Comparison of ENCODE assay signal across 10 cellular contexts in the genomic region with DNA sequence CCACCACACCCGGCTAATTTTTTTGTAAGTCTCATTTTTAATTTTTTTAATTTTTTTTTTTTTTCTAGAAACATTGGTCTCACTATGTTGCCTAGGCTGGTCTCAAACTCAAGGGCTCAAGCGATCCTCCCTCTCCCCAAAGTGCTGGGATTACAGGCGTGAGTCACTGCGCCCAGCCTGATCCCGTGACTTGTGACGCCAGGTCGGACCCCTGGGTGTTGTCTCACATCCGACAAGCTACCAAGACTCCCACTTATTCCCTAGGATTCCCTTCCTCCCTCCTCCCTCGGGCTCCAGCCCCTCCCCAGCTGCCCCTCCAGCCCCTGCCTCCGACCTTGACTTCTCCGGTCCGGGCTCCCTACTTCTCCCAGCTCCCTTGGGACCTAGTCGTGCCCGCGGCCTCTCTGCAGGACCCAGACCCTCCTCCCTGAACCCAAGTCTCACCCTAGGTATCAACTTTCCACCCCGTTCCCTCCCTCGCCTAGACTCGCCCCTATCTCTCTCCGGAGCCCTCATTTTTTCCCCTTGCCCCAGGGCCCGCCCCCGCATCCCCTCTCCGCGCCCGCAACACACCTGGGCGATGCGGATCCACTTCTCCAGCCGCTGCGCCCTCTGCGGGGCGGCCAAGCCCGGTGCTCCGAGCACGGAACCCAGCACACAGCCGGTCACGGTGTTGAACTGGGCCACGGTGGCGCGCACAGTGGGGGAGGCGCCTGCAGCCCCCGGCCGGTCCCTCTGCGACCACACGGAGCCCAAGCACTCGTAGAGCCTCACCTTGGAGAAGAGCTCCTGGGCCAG. TPM values are rescaled to one million over a fixed set of nuclear protein-coding genes. Genes with fewer than 3 reads are reported as not detected.
A peak's percentile ranks its signal among the peaks of the same experiment; 100 is the strongest.
DNase-seq lines count a peak whose midpoint lies in the region; ATAC-seq and TF ChIP-seq lines count a peak whose summit lies in the region.
"Had no signal": no experiment of that assay in that cellular context is flagged by ENCODE, and none has a peak within 500 bp of the region (broad histone marks: within the 10 kb centered on the region; RNA-seq: fewer than 3 reads in every experiment).

No MANE protein-coding gene starts in this region.

- H2AFZ ChIP-seq in GM23338, result no peak overlapping the region

- ATAC-seq in GM23338, result peak; percentile 98
- peak; percentile 70 to 71 for ATAC-seq in activated T-cell treated with anti-CD3 and anti-CD28 coated beads, Interleukin-2, amount 50 U/mL, for 72 hours (replicated peaks in 1 of 2)
- ATAC-seq in left ventricle myocardium superior, result peak; percentile 75
- no peak for ATAC-seq in HG03460 (IDR thresholded peaks at IDR 0.05; ENCODE audit: unreplicated experiment)

- peak; percentile 50 to 74 for TF ChIP-seq CTCF in GM23338 (conservative IDR thresholded peaks at IDR 0.05; ENCODE audit: low read depth in 2 of 2)

- peaks cover 27% of the 10 kb centered on the region for H3K36me3 Mint-ChIP-seq in GM23338 (ENCODE audit: low read depth)
- H3K36me3 Mint-ChIP-seq in activated T-cell treated with anti-CD3 and anti-CD28 coated beads, Interleukin-2, amount 50 U/mL, for 72 hours (ENCODE audit: insufficient read depth in 2 of 2), result no peaks in the 10 kb centered on the region
- no peaks in the 10 kb centered on the region for H3K36me3 Mint-ChIP-seq in activated T-helper 1 cell treated with anti-CD3 and anti-CD28 coated beads, Interleukin-12 subunit alpha, Interleukin-12 subunit beta, Interleukin-2, Interleukin-4 antibody, amounts not matched to agents 30 ng/mL and 10 ng/mL and 1 ng/mL, durations not matched to agents 14 hours and 24 hours and 36 hours (ENCODE audit: low read depth)
- H3K36me3 Mint-ChIP-seq: brain had no signal

- H3K4me3 Mint-ChIP-seq in GM23338, result peak overlapping the region; percentile 30; the same call in 1 of the 3 replicates
- no peak overlapping the region for H3K4me3 Mint-ChIP-seq in activated T-cell treated with anti-CD3 and anti-CD28 coated beads, Interleukin-2, amount 50 U/mL, for 72 hours
- H3K4me3 Mint-ChIP-seq in activated T-helper 1 cell treated with anti-CD3 and anti-CD28 coated beads, Interleukin-12 subunit alpha, Interleukin-12 subunit beta, Interleukin-2, Interleukin-4 antibody, amounts not matched to agents 30 ng/mL and 10 ng/mL and 1 ng/mL, durations not matched to agents 14 hours and 24 hours and 36 hours, result no peak overlapping the region
- H3K4me3 Mint-ChIP-seq: brain had no signal

- no peaks in the 10 kb centered on the region; the same call in 2 of the 3 replicates for H3K4me1 Mint-ChIP-seq in GM23338
- H3K4me1 Mint-ChIP-seq in activated T-cell treated with anti-CD3 and anti-CD28 coated beads, Interleukin-2, amount 50 U/mL, for 72 hours (ENCODE audit: low read depth), result no peaks in the 10 kb centered on the region
- no peaks in the 10 kb centered on the region for H3K4me1 Mint-ChIP-seq in activated T-helper 1 cell treated with anti-CD3 and anti-CD28 coated beads, Interleukin-12 subunit alpha, Interleukin-12 subunit beta, Interleukin-2, Interleukin-4 antibody, amounts not matched to agents 30 ng/mL and 10 ng/mL and 1 ng/mL, durations not matched to agents 14 hours and 24 hours and 36 hours (ENCODE audit: low read depth)
- H3K4me1 Mint-ChIP-seq: brain had no signal

- no peaks in the 10 kb centered on the region for H3K9me2 ChIP-seq in GM23338 (ENCODE audit: insufficient read depth)

- peak overlapping the region; percentile 71 for H3K4me2 ChIP-seq in GM23338

- H4K20me1 ChIP-seq in GM23338 (replicated peaks; ENCODE audit: insufficient read depth), result 0 out of 2 replicates have a peak, but pooled peaks cover 7% of the 10 kb centered on the region

- H3F3A ChIP-seq in GM23338 (replicated peaks; ENCODE audit: low read depth), result peaks cover 6% of the 10 kb centered on the region; the same call in 1 of the 2 replicates

- H3K27ac ChIP-seq in GM23338 (ENCODE audit: low read depth), result no peak overlapping the region

- no peaks in the 10 kb centered on the region for H3K9me3 Mint-ChIP-seq in GM23338
- H3K9me3 Mint-ChIP-seq in activated T-cell treated with anti-CD3 and anti-CD28 coated beads, Interleukin-2, amount 50 U/mL, for 72 hours, result no peaks in the 10 kb centered on the region
- H3K9me3 Mint-ChIP-seq in activated T-helper 1 cell treated with anti-CD3 and anti-CD28 coated beads, Interleukin-12 subunit alpha, Interleukin-12 subunit beta, Interleukin-2, Interleukin-4 antibody, amounts not matched to agents 30 ng/mL and 10 ng/mL and 1 ng/mL, durations not matched to agents 14 hours and 24 hours and 36 hours, result no peaks in the 10 kb centered on the region

- peaks cover 6% of the 10 kb centered on the region for H3K27me3 Mint-ChIP-seq in GM23338 (ENCODE audit: insufficient read depth, low read depth, poor library complexity)
- H3K27me3 Mint-ChIP-seq in activated T-cell treated with anti-CD3 and anti-CD28 coated beads, Interleukin-2, amount 50 U/mL, for 72 hours (ENCODE audit: low read depth), result peaks cover 8% of the 10 kb centered on the region
- H3K27me3 Mint-ChIP-seq in activated T-helper 1 cell treated with anti-CD3 and anti-CD28 coated beads, Interleukin-12 subunit alpha, Interleukin-12 subunit beta, Interleukin-2, Interleukin-4 antibody, amounts not matched to agents 30 ng/mL and 10 ng/mL and 1 ng/mL, durations not matched to agents 14 hours and 24 hours and 36 hours (ENCODE audit: insufficient read depth), result peaks cover 15% of the 10 kb centered on the region

- intact Hi-C loops in left ventricle myocardium superior (cut with micrococcal nuclease), result no loop called here
- intact Hi-C loops in activated T-helper 1 cell treated with anti-CD3 and anti-CD28 coated beads, Interleukin-12 subunit alpha, Interleukin-12 subunit beta, Interleukin-2, Interleukin-4 antibody, amounts not matched to agents 30 ng/mL and 10 ng/mL and 1 ng/mL, durations not matched to agents 14 hours and 24 hours and 36 hours (cut with micrococcal nuclease), result no loop called here

- H3K27me3 ChIP-seq in GM23338 (ENCODE audit: insufficient read depth), result no peaks in the 10 kb centered on the region

- H3K36me3 ChIP-seq in GM23338 (ENCODE audit: insufficient read depth), result no peaks in the 10 kb centered on the region; the same call in 1 of the 2 replicates

- DNase-seq in GM23338 (ENCODE audit: low spot score) (peak; percentile 89), left ventricle myocardium superior (peak; percentile 55), NCI-H82 (lab: John Stamatoyannopoulos, UW) (no peak), anterior cingulate cortex (lab: John Stamatoyannopoulos, UW) (no peak)
- peak; percentile 41 to 53 for DNase-seq in activated T-cell treated with anti-CD3 and anti-CD28 coated beads, Interleukin-2, amount 50 U/mL, for 72 hours
- peak; percentile 62 for DNase-seq in stimulated activated CD8-positive, alpha-beta memory T cell treated with anti-CD3 and anti-CD28 coated beads, Interleukin-4, amount 100 ng/mL, for 48 hours
- no peak for DNase-seq in activated T-helper 1 cell treated with anti-CD3 and anti-CD28 coated beads, Interleukin-12 subunit alpha, Interleukin-12 subunit beta, Interleukin-2, Interleukin-4 antibody, amounts not matched to agents 30 ng/mL and 10 ng/mL and 1 ng/mL, durations not matched to agents 14 hours and 24 hours and 36 hours (ENCODE audit: low spot score)
- DNase-seq: NCI-H1436 treated with DMSO at 0.1 percent for 48 hours had no signal

- H3K4me1 ChIP-seq in GM23338 (ENCODE audit: insufficient read depth), result peaks cover 2% of the 10 kb centered on the region; the same call in 1 of the 2 replicates

- H3K4me3 ChIP-seq in GM23338, result peak overlapping the region; percentile 44

- H3K79me2 ChIP-seq in GM23338 (replicated peaks; ENCODE audit: insufficient read depth), result no peaks in the 10 kb centered on the region

- H3K27ac Mint-ChIP-seq in GM23338, result no peak overlapping the region
- no peak overlapping the region for H3K27ac Mint-ChIP-seq in activated T-cell treated with anti-CD3 and anti-CD28 coated beads, Interleukin-2, amount 50 U/mL, for 72 hours
- no peak overlapping the region for H3K27ac Mint-ChIP-seq in activated T-helper 1 cell treated with anti-CD3 and anti-CD28 coated beads, Interleukin-12 subunit alpha, Interleukin-12 subunit beta, Interleukin-2, Interleukin-4 antibody, amounts not matched to agents 30 ng/mL and 10 ng/mL and 1 ng/mL, durations not matched to agents 14 hours and 24 hours and 36 hours
- H3K27ac Mint-ChIP-seq: brain had no signal

RNA-seq across cellular contexts. Expression of a gene that starts 13.1 kb away (rescaled TPM):
- total RNA-seq in GM23338 (2014; rRNA removed; shearing (Covaris generic)), result 46.8 and 49.4 TPM in 2 replicates
- 48.8 and 49.2 TPM in 2 replicates for polyA plus RNA-seq in GM23338 (2016; fragmentation: Nextera tagmentation; extraction: Ambion mirVana)
- not detected for total RNA-seq in activated T-cell treated with anti-CD3 and anti-CD28 coated beads, Interleukin-2, amount 50 U/mL, for 72 hours
- 6.4 TPM for total RNA-seq in left ventricle myocardium superior
- not detected in 2 replicates for total RNA-seq in activated T-helper 1 cell treated with anti-CD3 and anti-CD28 coated beads, Interleukin-12 subunit alpha, Interleukin-12 subunit beta, Interleukin-2, Interleukin-4 antibody, amounts not matched to agents 30 ng/mL and 10 ng/mL and 1 ng/mL, durations not matched to agents 14 hours and 24 hours and 36 hours

RNA-seq across cellular contexts. Expression of a gene that starts 21.9 kb away (rescaled TPM):
- total RNA-seq in GM23338 (2014; rRNA removed; shearing (Covaris generic)), result 6.8 and 12.0 TPM in 2 replicates
- polyA plus RNA-seq in GM23338 (2016; fragmentation: Nextera tagmentation; extraction: Ambion mirVana), result 9.1 and 9.2 TPM in 2 replicates
- total RNA-seq in activated T-cell treated with anti-CD3 and anti-CD28 coated beads, Interleukin-2, amount 50 U/mL, for 72 hours, result 10 to 100 TPM in 1 of 2 donors, 1 to 10 TPM in 1; 9.6 to 11.1 TPM
- 7.6 TPM for total RNA-seq in left ventricle myocardium superior
- total RNA-seq in activated T-helper 1 cell treated with anti-CD3 and anti-CD28 coated beads, Interleukin-12 subunit alpha, Interleukin-12 subunit beta, Interleukin-2, Interleukin-4 antibody, amounts not matched to agents 30 ng/mL and 10 ng/mL and 1 ng/mL, durations not matched to agents 14 hours and 24 hours and 36 hours, result 7.3 and 7.9 TPM in 2 replicates

RNA-seq across cellular contexts. Expression of a gene that starts 28.9 kb away (rescaled TPM):
- 0.54 and 1.5 TPM in 2 replicates for total RNA-seq in GM23338 (2014; rRNA removed; shearing (Covaris generic))
- polyA plus RNA-seq in GM23338 (2016; fragmentation: Nextera tagmentation; extraction: Ambion mirVana), result 6.1 TPM in 2 replicates
- under 1 TPM; 0.16 to 0.50 TPM for total RNA-seq in activated T-cell treated with anti-CD3 and anti-CD28 coated beads, Interleukin-2, amount 50 U/mL, for 72 hours
- total RNA-seq in left ventricle myocardium superior, result 0.42 TPM
- total RNA-seq in activated T-helper 1 cell treated with anti-CD3 and anti-CD28 coated beads, Interleukin-12 subunit alpha, Interleukin-12 subunit beta, Interleukin-2, Interleukin-4 antibody, amounts not matched to agents 30 ng/mL and 10 ng/mL and 1 ng/mL, durations not matched to agents 14 hours and 24 hours and 36 hours, result not detected in 2 replicates

RNA-seq across cellular contexts. Expression of a gene that starts 29.4 kb away (rescaled TPM):
- 107 and 130 TPM in 2 replicates for total RNA-seq in GM23338 (2014; rRNA removed; shearing (Covaris generic))
- 85.3 and 90.3 TPM in 2 replicates for polyA plus RNA-seq in GM23338 (2016; fragmentation: Nextera tagmentation; extraction: Ambion mirVana)
- 100 to 1,000 TPM; 253 to 266 TPM for total RNA-seq in activated T-cell treated with anti-CD3 and anti-CD28 coated beads, Interleukin-2, amount 50 U/mL, for 72 hours
- 139 TPM for total RNA-seq in left ventricle myocardium superior
- total RNA-seq in activated T-helper 1 cell treated with anti-CD3 and anti-CD28 coated beads, Interleukin-12 subunit alpha, Interleukin-12 subunit beta, Interleukin-2, Interleukin-4 antibody, amounts not matched to agents 30 ng/mL and 10 ng/mL and 1 ng/mL, durations not matched to agents 14 hours and 24 hours and 36 hours, result 322 and 334 TPM in 2 replicates

RNA-seq across cellular contexts. Expression of a gene that starts 31.6 kb away (rescaled TPM):
- total RNA-seq in GM23338 (2014; rRNA removed; shearing (Covaris generic)), result 2.1 and 4.1 TPM in 2 replicates
- 6.1 and 6.6 TPM in 2 replicates for polyA plus RNA-seq in GM23338 (2016; fragmentation: Nextera tagmentation; extraction: Ambion mirVana)
- 1 to 10 TPM; 1.9 to 2.6 TPM for total RNA-seq in activated T-cell treated with anti-CD3 and anti-CD28 coated beads, Interleukin-2, amount 50 U/mL, for 72 hours
- total RNA-seq in left ventricle myocardium superior, result 2.0 TPM
- 3.2 and 3.9 TPM in 2 replicates for total RNA-seq in activated T-helper 1 cell treated with anti-CD3 and anti-CD28 coated beads, Interleukin-12 subunit alpha, Interleukin-12 subunit beta, Interleukin-2, Interleukin-4 antibody, amounts not matched to agents 30 ng/mL and 10 ng/mL and 1 ng/mL, durations not matched to agents 14 hours and 24 hours and 36 hours

Comparison
In these comparisons a context has a peak if more than half of its experiments do, and no peak if none do; other contexts are left out.
1. DNase-seq: peak in GM23338 (single experiment), activated T-cell treated with anti-CD3 and anti-CD28 coated beads, Interleukin-2, amount 50 U/mL, for 72 hours (2 of 2), left ventricle myocardium superior (single experiment) and stimulated activated CD8-positive, alpha-beta memory T cell treated with anti-CD3 and anti-CD28 coated beads, Interleukin-4, amount 100 ng/mL, for 48 hours (single experiment); none in NCI-H82 (single experiment), anterior cingulate cortex (0 of 58) and activated T-helper 1 cell treated with anti-CD3 and anti-CD28 coated beads, Interleukin-12 subunit alpha, Interleukin-12 subunit beta, Interleukin-2, Interleukin-4 antibody, amounts not matched to agents 30 ng/mL and 10 ng/mL and 1 ng/mL, durations not matched to agents 14 hours and 24 hours and 36 hours (single experiment).